Comparison of ENCODE assay signal across 8 cellular contexts in the genomic region with DNA sequence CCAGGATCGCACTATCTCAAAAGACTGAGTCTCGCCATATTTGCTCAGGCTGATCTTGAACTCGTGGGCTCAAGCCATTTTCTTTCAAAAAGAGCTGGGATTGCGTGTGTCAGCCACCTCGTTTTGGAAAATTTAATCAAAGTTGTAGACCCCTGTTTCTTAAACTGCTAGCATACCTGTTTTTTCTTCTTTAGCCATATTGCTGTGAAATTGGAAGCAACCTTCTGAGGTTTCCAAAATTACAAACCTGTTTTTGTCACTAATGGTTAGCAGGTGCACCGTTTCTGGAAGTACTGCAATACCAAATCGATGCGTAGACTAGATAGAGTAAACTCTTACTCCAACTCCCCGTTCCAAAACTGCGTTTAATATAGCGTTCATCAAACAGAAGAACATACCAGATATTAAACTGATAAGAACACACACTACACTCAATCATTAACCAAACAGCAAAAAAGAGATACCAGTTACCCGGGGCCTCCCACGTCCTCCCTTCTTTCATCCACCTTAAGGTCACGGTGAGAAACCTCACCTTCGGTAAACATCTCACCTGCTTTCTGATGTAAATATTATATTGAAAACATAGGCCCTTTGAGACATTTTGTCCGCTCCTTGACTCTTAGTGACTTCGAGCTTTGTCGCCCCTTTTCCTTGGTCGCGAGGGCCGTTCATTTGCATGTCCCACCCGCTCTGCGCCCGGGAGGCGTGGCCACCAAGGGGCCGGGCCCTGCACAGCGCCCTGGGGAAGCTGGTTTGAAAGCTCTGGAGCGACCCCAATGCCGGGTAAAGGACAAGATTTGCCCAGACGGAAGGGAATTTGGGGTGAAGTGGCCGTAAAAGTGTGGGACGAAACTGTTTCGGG. TPM values are rescaled to one million over a fixed set of nuclear protein-coding genes. Genes with fewer than 3 reads are reported as not detected.
DNase-seq lines count a peak whose midpoint lies in the region; ATAC-seq, FAIRE-seq and TF ChIP-seq lines count a peak whose summit lies in the region.

Gene RNU2-63P, minus strand, starts transcription at position 462 of the 862 bp plus-strand sequence.

- H3K36me3 ChIP-seq in IMR-90 (ENCODE audit: control insufficient read depth, insufficient read depth, low read length) (no peaks in the 10 kb centered on the region), stomach (no peaks in the 10 kb centered on the region)

- no peak within 1 kb of the TSS for H2BK15ac ChIP-seq in IMR-90 (ENCODE audit: low read depth, low read length)

- H3K14ac ChIP-seq in IMR-90 (replicated peaks; ENCODE audit: low read depth, low read length) = peak within 1 kb of the TSS; percentile 91

- BruUV-seq in IMR-90 (replicated peaks; lab: Mats Ljungman, UMichigan) = TSS peak; percentile 100

- H2AK5ac ChIP-seq in IMR-90 (ENCODE audit: low read depth, low read length) = no peak within 1 kb of the TSS

- H3K23ac ChIP-seq in IMR-90 (ENCODE audit: low read depth, low read length) = peak within 1 kb of the TSS; percentile 91; the same call in 1 of the 2 replicates

- peak; percentile 80 for ATAC-seq in GM21526 (IDR thresholded peaks at IDR 0.05; ENCODE audit: low FRiP score, unreplicated experiment)
- peak; percentile 96 for ATAC-seq in IMR-90 (ENCODE audit: low read depth)
- ATAC-seq in foreskin keratinocyte = peak; percentile 82

- H2BK120ac ChIP-seq in IMR-90 (ENCODE audit: low read depth, low read length) = peak within 1 kb of the TSS; percentile 95

- in situ Hi-C loops in IMR-90 (cut with MboI; ENCODE audit: low sequenced_read_pairs) = loop anchor here (25.0 kb wide), 1 partner anchor 804 kb away; no protein-coding TSS in a partner anchor

- H4K20me1 ChIP-seq in IMR-90 (ENCODE audit: insufficient read depth, low read length) = no peaks in the 10 kb centered on the region

- peak within 1 kb of the TSS; percentile 98 for H3K18ac ChIP-seq in IMR-90 (ENCODE audit: low read depth, low read length)

- POLR2A ChIA-PET in IMR-90 (lab: Charles Lee; ENCODE audit: unreplicated experiment) = interaction anchor here (0.6 kb wide), 1 partner anchor 1149 kb away, joined by 3 read pairs; no protein-coding TSS in a partner anchor

- H4K91ac ChIP-seq in IMR-90 (ENCODE audit: insufficient read depth, low read depth, low read length) = peak within 1 kb of the TSS; percentile 89

- H3K79me1 ChIP-seq in IMR-90 (ENCODE audit: low read depth in 1 of 2, low read length in 2 of 2) = no peaks in the 10 kb centered on the region

- peak within 1 kb of the TSS; percentile 79 for H3K9ac ChIP-seq in IMR-90 (ENCODE audit: low read depth, low read length)

- peak within 1 kb of the TSS; percentile 100 for H3K27ac Mint-ChIP-seq in neural crest cell (ENCODE audit: unreplicated experiment)

- intact Hi-C loops in IMR-90 (cut with micrococcal nuclease) (loop anchor here (2.0 kb wide), 1 partner anchor 14 kb away; no protein-coding TSS in a partner anchor), stomach (cut with DNase I; ENCODE audit: low total_unique reads) (no loop called here)

- no peaks in the 10 kb centered on the region for H3K27me3 ChIP-seq in IMR-90 (ENCODE audit: control insufficient read depth, insufficient read depth, low read length)
- H3K27me3 ChIP-seq in foreskin keratinocyte = no peaks in the 10 kb centered on the region
- H3K27me3 ChIP-seq in stomach = no peaks in the 10 kb centered on the region

- H2AFZ ChIP-seq in IMR-90 (replicated peaks; ENCODE audit: low read length, poor library complexity) = peak within 1 kb of the TSS; percentile 85

- peaks cover 41% of the 10 kb centered on the region for H3K4me1 Mint-ChIP-seq in neural crest cell

- peak within 1 kb of the TSS; percentile 85 for H2BK5ac ChIP-seq in IMR-90 (ENCODE audit: low read depth, low read length, poor library complexity, severe bottlenecking)

- no peak for TF ChIP-seq RAD21 in IMR-90 (IDR thresholded peaks at IDR 0.05; ENCODE audit: low read length)

- FAIRE-seq in RCC 7860 (lab: Jason Lieb, UNC) = peak; percentile 79

- WGBS in IMR-90 (ENCODE audit: extremely low coverage in 2 of 2, insufficient read length in 1 of 2), 2 experiments = 13% methylated on average over 16 of the region's 33 CpGs; no CpG with 5 or more reads in 1 of the 2 experiments
- WGBS in stomach, 5 donors = 4 to 6% (median 5%) methylated on average over 33 of the region's 33 CpGs

- H3K27ac ChIP-seq in IMR-90 (ENCODE audit: insufficient read depth, low read length) (peak within 1 kb of the TSS; percentile 77), foreskin keratinocyte (peak within 1 kb of the TSS; percentile 99), stomach (peak within 1 kb of the TSS; percentile 85 to 88 (median 86))

- peak within 1 kb of the TSS; percentile 55 for H3K4me3 ChIP-seq in IMR-90 (ENCODE audit: insufficient read depth, low read depth, low read length)
- peak within 1 kb of the TSS; percentile 56 to 71 (median 62) for H3K4me3 ChIP-seq in stomach

- H3K56ac ChIP-seq in IMR-90 (ENCODE audit: extremely low read depth, insufficient read depth, low read length) = 0 out of 2 replicates have a peak within 1 kb of the TSS, but pooled peaks have one; percentile 76

- H3K4me3 Mint-ChIP-seq in neural crest cell = peak within 1 kb of the TSS; percentile 94

- peak within 1 kb of the TSS; percentile 74 for H4K5ac ChIP-seq in IMR-90 (ENCODE audit: low read depth, low read length)

- peak within 1 kb of the TSS; percentile 84 for H2BK20ac ChIP-seq in IMR-90 (ENCODE audit: low read depth, low read length)

- no peak within 1 kb of the TSS for H2AK9ac ChIP-seq in IMR-90 (replicated peaks; ENCODE audit: low read depth, low read length, poor library complexity)

- peak within 1 kb of the TSS; percentile 95 for H3K4me2 ChIP-seq in IMR-90 (ENCODE audit: low read depth, low read length)

- H3K4me1 ChIP-seq in IMR-90 (ENCODE audit: control insufficient read depth, insufficient read depth, low read length) (no peaks in the 10 kb centered on the region), foreskin keratinocyte (no peaks in the 10 kb centered on the region), stomach (peaks cover 0 to 21% (median 9%) of the 10 kb centered on the region in 4 donors)

- no peaks in the 10 kb centered on the region for H3K36me3 Mint-ChIP-seq in neural crest cell (ENCODE audit: low read depth)

- H3K27me3 Mint-ChIP-seq in neural crest cell (ENCODE audit: low read depth) = peaks cover 7% of the 10 kb centered on the region

- CTCF ChIA-PET in IMR-90 (lab: Yijun Ruan, JAX) = no interaction called here

- H3K9me1 ChIP-seq in IMR-90 (ENCODE audit: insufficient read depth, low read length) = no peaks in the 10 kb centered on the region; the same call in 1 of the 2 replicates

- H3K9me3 Mint-ChIP-seq in neural crest cell = peaks cover 2% of the 10 kb centered on the region

- DNase-seq in DMS 273 (lab: John Stamatoyannopoulos, UW; ENCODE audit: unreplicated experiment) = peak; percentile 96
- peak; percentile 96 for DNase-seq in IMR-90
- DNase-seq in RCC 7860 (ENCODE audit: low spot score) = peak; percentile 99
- peak; percentile 67 for DNase-seq in activated T-helper 9 cell treated with anti-CD3 and anti-CD28 coated beads, Interleukin-2, amount 50 U/mL, for 16 hours (ENCODE audit: low read depth)
- DNase-seq in foreskin keratinocyte = peak; percentile 92 to 96
- peak; percentile 74 for DNase-seq in neural crest cell (ENCODE audit: low read depth, low spot score)
- peak; percentile 80 for DNase-seq in stomach

- H3K9me3 ChIP-seq in IMR-90 (ENCODE audit: control insufficient read depth, insufficient read depth, low read length) (no peaks in the 10 kb centered on the region), stomach (no peaks in the 10 kb centered on the region)

- peak within 1 kb of the TSS; percentile 90 for H3K4ac ChIP-seq in IMR-90 (ENCODE audit: low read depth, low read length)

- TF ChIP-seq EP300 in stomach (IDR thresholded peaks at IDR 0.05) = no peak

- TF ChIP-seq CTCF in IMR-90 (conservative IDR thresholded peaks at IDR 0.05; ENCODE audit: low read depth, low read length) (no peak), foreskin keratinocyte (conservative IDR thresholded peaks at IDR 0.05) (peak; percentile 2), neural crest cell (conservative IDR thresholded peaks at IDR 0.05) (no peak), stomach (IDR thresholded peaks at IDR 0.05) (no peak)

- dilution Hi-C loops in IMR-90 (cut with HindIII; ENCODE audit: low sequenced_read_pairs, unreplicated experiment) = no loop called here

- H4K8ac ChIP-seq in IMR-90 (ENCODE audit: low read depth in 2 of 2, low read length in 2 of 2) = peak within 1 kb of the TSS in 1 of 2 experiments; percentile 92; a peak in 3 of 4 replicates

- TF ChIP-seq POLR2A in IMR-90 (IDR thresholded peaks at IDR 0.05; ENCODE audit: low read depth, low read length) (peak; percentile 100), stomach (IDR thresholded peaks at IDR 0.05) (peak in 1 of 4 donors; percentile 86)

TF ChIP-seq in IMR-90, 13 proteins besides CTCF, POLR2A, EP300 and RAD21 (continues in another document):
- no peak for TF ChIP-seq RFX5 (IDR thresholded peaks at IDR 0.05; ENCODE audit: low read depth, low read length)
- TF ChIP-seq, protein P1, sequence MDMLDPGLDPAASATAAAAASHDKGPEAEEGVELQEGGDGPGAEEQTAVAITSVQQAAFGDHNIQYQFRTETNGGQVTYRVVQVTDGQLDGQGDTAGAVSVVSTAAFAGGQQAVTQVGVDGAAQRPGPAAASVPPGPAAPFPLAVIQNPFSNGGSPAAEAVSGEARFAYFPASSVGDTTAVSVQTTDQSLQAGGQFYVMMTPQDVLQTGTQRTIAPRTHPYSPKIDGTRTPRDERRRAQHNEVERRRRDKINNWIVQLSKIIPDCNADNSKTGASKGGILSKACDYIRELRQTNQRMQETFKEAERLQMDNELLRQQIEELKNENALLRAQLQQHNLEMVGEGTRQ (IDR thresholded peaks at IDR 0.05; ENCODE audit: low read depth, low read length) = no peak
- TF ChIP-seq CHD1 (IDR thresholded peaks at IDR 0.05; ENCODE audit: low read depth, low read length) = no peak
- TF ChIP-seq, protein P2, sequence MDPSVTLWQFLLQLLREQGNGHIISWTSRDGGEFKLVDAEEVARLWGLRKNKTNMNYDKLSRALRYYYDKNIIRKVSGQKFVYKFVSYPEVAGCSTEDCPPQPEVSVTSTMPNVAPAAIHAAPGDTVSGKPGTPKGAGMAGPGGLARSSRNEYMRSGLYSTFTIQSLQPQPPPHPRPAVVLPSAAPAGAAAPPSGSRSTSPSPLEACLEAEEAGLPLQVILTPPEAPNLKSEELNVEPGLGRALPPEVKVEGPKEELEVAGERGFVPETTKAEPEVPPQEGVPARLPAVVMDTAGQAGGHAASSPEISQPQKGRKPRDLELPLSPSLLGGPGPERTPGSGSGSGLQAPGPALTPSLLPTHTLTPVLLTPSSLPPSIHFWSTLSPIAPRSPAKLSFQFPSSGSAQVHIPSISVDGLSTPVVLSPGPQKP (IDR thresholded peaks at IDR 0.05; ENCODE audit: borderline replicate concordance, low read depth, low read length) = no peak
- 0 out of 2 replicates have a peak, but pooled peaks have one; percentile 19 for TF ChIP-seq NFE2L2 (IDR thresholded peaks at IDR 0.05; ENCODE audit: low read depth, low read length)

RNA-seq across cellular contexts. Expression of gene RNU2-63P, which starts in this region (rescaled TPM):
- total RNA-seq in IMR-90 (2012; rRNA removed) = under 0.01 and 174 TPM in 2 replicates
- not detected in 2 replicates for polyA plus RNA-seq in IMR-90 (2012; rRNA removed)
- not detected in 2 replicates for polyA plus RNA-seq in IMR-90 (2012; cell fraction: cytosol; rRNA removed)
- not detected in 2 replicates for polyA plus RNA-seq in IMR-90 (2012; cell fraction: nucleus; rRNA removed; ENCODE audit: low replicate concordance)
- total RNA-seq in foreskin keratinocyte = 6.8 and 46.8 TPM in 2 replicates
- polyA plus RNA-seq in foreskin keratinocyte = not detected in 2 replicates
- total RNA-seq in neural crest cell = 24.6 and 25.1 TPM in 2 replicates
- total RNA-seq in stomach = not detected
- not detected for polyA plus RNA-seq in stomach

Comparison
In these comparisons a context has a peak if more than half of its experiments do, and no peak if none do; other contexts are left out.
1. Peak in every context shown above with its lines: DNase-seq, ATAC-seq, H3K4me3 ChIP-seq and H3K27ac ChIP-seq.
2. Peak in DNase-seq, H3K4me3 ChIP-seq and H3K27ac ChIP-seq in stomach; RNA of the gene not detected or under 1 TPM.